ENCODE assay signal across 19 cellular contexts in genomic region chr2:220966636-220967035, GRCh38.
DNase-seq lines count a peak whose midpoint lies in the region; ATAC-seq, FAIRE-seq and TF ChIP-seq lines count a peak whose summit lies in the region.
"Had no signal": no experiment of that assay in that cellular context is flagged by ENCODE, and none has a peak within 500 bp of the region (broad histone marks: within the 10 kb centered on the region; RNA-seq: fewer than 3 reads in every experiment).

No MANE protein-coding gene starts in this region.

- POLR2A ChIA-PET in BJ (lab: Charles Lee), result no interaction called here

- CTCF ChIA-PET in BJ (lab: Yijun Ruan, JAX), result no interaction called here

- peak; percentile 7 for FAIRE-seq in bronchial epithelial cell (lab: Jason Lieb, UNC)
- FAIRE-seq: colon, GM18507 had no signal

- H3K4me3 ChIP-seq in BJ (ENCODE audit: low read depth, low read length) (no peak overlapping the region), bronchial epithelial cell (ENCODE audit: low read depth, low read length) (no peak overlapping the region), kidney epithelial cell (ENCODE audit: low read depth, low read length) (no peak overlapping the region)
- H3K4me3 ChIP-seq: BLaER1, gastroesophageal sphincter, upper lobe of left lung had no signal

- TF ChIP-seq CTCF in BJ (IDR thresholded peaks at IDR 0.05; ENCODE audit: insufficient read depth, low read depth, low read length) (no peak), bronchial epithelial cell (IDR thresholded peaks at IDR 0.05; ENCODE audit: insufficient read depth, low read length, severe bottlenecking) (no peak), kidney epithelial cell (IDR thresholded peaks at IDR 0.05; ENCODE audit: insufficient read depth, low read length, poor library complexity, severe bottlenecking) (no peak)

- DNase-seq in BJ (ENCODE audit: low read depth), result peak; percentile 74
- peak; percentile 8 for DNase-seq in LoVo (ENCODE audit: low spot score)
- DNase-seq in bronchial epithelial cell (ENCODE audit: low read depth), result peak; percentile 77
- DNase-seq in kidney epithelial cell (ENCODE audit: low read depth), result peak; percentile 89
- no peak for DNase-seq in superior temporal gyrus (ENCODE audit: extremely low spot score)
- DNase-seq in NCI-H2107 (lab: John Stamatoyannopoulos, UW), result no peak
- DNase-seq in NCI-H146 (lab: John Stamatoyannopoulos, UW), result no peak
- DNase-seq: activated CD4-positive, CD25-positive, alpha-beta regulatory T cell treated with anti-CD3 and anti-CD28 coated beads, Interleukin-2, amount 50 U/mL, for 72 hours; activated naive CD8-positive, alpha-beta T cell treated with anti-CD3 and anti-CD28 coated beads for 36 hours; GDM1; left cardiac atrium; naive thymus-derived CD8-positive, alpha-beta T cell; retina; upper lobe of left lung had no signal

- H3K36me3 ChIP-seq in BJ (ENCODE audit: control insufficient read depth, insufficient read depth, low read length) (no peaks in the 10 kb centered on the region), bronchial epithelial cell (ENCODE audit: control insufficient read depth, insufficient read depth, low read length) (no peaks in the 10 kb centered on the region), kidney epithelial cell (ENCODE audit: control insufficient read depth, insufficient read depth, low read length) (no peaks in the 10 kb centered on the region)
- H3K36me3 ChIP-seq: BLaER1, gastroesophageal sphincter, upper lobe of left lung had no signal

- no peak for ATAC-seq in GM18511 (IDR thresholded peaks at IDR 0.05; ENCODE audit: unreplicated experiment)
- ATAC-seq: gastroesophageal sphincter; left cardiac atrium; naive thymus-derived CD8-positive, alpha-beta T cell had no signal

- H3K27me3 ChIP-seq in BJ (ENCODE audit: control insufficient read depth, insufficient read depth, low read length) (peaks cover 3% of the 10 kb centered on the region), bronchial epithelial cell (ENCODE audit: control insufficient read depth, insufficient read depth, low read length) (no peaks in the 10 kb centered on the region), kidney epithelial cell (ENCODE audit: control insufficient read depth, insufficient read depth, low read length) (no peaks in the 10 kb centered on the region)
- H3K27me3 ChIP-seq: BLaER1, gastroesophageal sphincter, upper lobe of left lung had no signal

Comparison
In these comparisons a context has a peak if more than half of its experiments do, and no peak if none do; other contexts are left out.
1. DNase-seq: peak in BJ (single experiment), LoVo (single experiment), bronchial epithelial cell (single experiment) and kidney epithelial cell (single experiment); none in superior temporal gyrus (single experiment), NCI-H2107 (single experiment) and NCI-H146 (single experiment).